In genomic region chr17:82444941-82445521, GRCh38 we compare ENCODE assay signal across 19 cellular contexts. TPM values are rescaled to one million over a fixed set of nuclear protein-coding genes. Genes with fewer than 3 reads are reported as not detected.
DNase-seq lines count a peak whose midpoint lies in the region; ATAC-seq lines count a peak whose summit lies in the region.
"Had no signal": no experiment of that assay in that cellular context is flagged by ENCODE, and none has a peak within 500 bp of the region (broad histone marks: within the 10 kb centered on the region; RNA-seq: fewer than 3 reads in every experiment).

No MANE protein-coding gene starts in this region.

- H3K27ac ChIP-seq in BLaER1 = peak overlapping the region; percentile 86
- H3K27ac ChIP-seq: foreskin keratinocyte had no signal

- H4K20me1 ChIP-seq in BLaER1 = peaks cover 54% of the 10 kb centered on the region

- H3K27ac Mint-ChIP-seq in stimulated activated naive B cell treated with anti-CD40 and anti-IgM and Interleukin-4, amounts not matched to agents 10 μg/mL and 1 μg/mL and 100 μg/mL, for 72 hours = peak overlapping the region; percentile 14

- peak overlapping the region; percentile 74 for H3K9ac ChIP-seq in BLaER1

- H3K4me1 Mint-ChIP-seq in stimulated activated naive B cell treated with anti-CD40 and anti-IgM and Interleukin-4, amounts not matched to agents 10 μg/mL and 1 μg/mL and 100 μg/mL, for 72 hours = peaks cover 40 to 65% of the 10 kb centered on the region in 2 donors

- no peaks in the 10 kb centered on the region for H3K27me3 ChIP-seq in BLaER1
- H3K27me3 ChIP-seq: foreskin keratinocyte had no signal

- peaks cover 51% of the 10 kb centered on the region for H3K36me3 ChIP-seq in BLaER1

- H3K4me2 ChIP-seq in BLaER1 = peak overlapping the region; percentile 98

- no peaks in the 10 kb centered on the region for H3K9me3 ChIP-seq in BLaER1

- no peaks in the 10 kb centered on the region for H3K27me3 Mint-ChIP-seq in stimulated activated naive B cell treated with anti-CD40 and anti-IgM and Interleukin-4, amounts not matched to agents 10 μg/mL and 1 μg/mL and 100 μg/mL, for 72 hours
- H3K27me3 Mint-ChIP-seq: IgD-negative memory B cell had no signal

- no peak for ATAC-seq in stimulated activated naive B cell treated with anti-CD40 and anti-IgM and Interleukin-4, amounts not matched to agents 10 μg/mL and 1 μg/mL and 100 μg/mL, for 72 hours (replicated peaks)
- ATAC-seq in HG03457 (IDR thresholded peaks at IDR 0.05; ENCODE audit: unreplicated experiment) = no peak
- ATAC-seq: foreskin keratinocyte, HCT116 had no signal

- H3K4me3 ChIP-seq in BLaER1 = peak overlapping the region; percentile 60

- no peaks in the 10 kb centered on the region for H3K9me3 Mint-ChIP-seq in stimulated activated naive B cell treated with anti-CD40 and anti-IgM and Interleukin-4, amounts not matched to agents 10 μg/mL and 1 μg/mL and 100 μg/mL, for 72 hours
- H3K9me3 Mint-ChIP-seq: IgD-negative memory B cell had no signal

- DNase-seq in RPMI7951 (ENCODE audit: low read depth) (peak; percentile 71), glomerular visceral epithelial cell (ENCODE audit: extremely low spot score) (peak; percentile 53), NCI-H1436 treated with DMSO at 0.1 percent for 48 hours (lab: John Stamatoyannopoulos, UW) (no peak), GM03348 (ENCODE audit: low spot score) (no peak), NCI-H2029 (lab: John Stamatoyannopoulos, UW) (no peak)
- no peak for DNase-seq in stimulated activated naive B cell treated with anti-CD40 and anti-IgM and Interleukin-4, amounts not matched to agents 10 μg/mL and 1 μg/mL and 100 μg/mL, for 72 hours
- DNase-seq: activated CD4-positive, alpha-beta T cell treated with anti-CD3 and anti-CD28 coated beads for 48 hours; activated naive CD4-positive, alpha-beta T cell treated with anti-CD3 and anti-CD28 coated beads, Interleukin-2, amount 50 U/mL, for 16 hours; AML-193; foreskin keratinocyte; NCI-H1092; NCI-H226; SHP77 treated with DMSO at 0.1 percent for 48 hours; stimulated activated CD4-positive, alpha-beta T cell treated with anti-CD3 and anti-CD28 coated beads, Interleukin-4, amount 100 ng/mL, for 24 hours; T-helper 9 cell had no signal

- peaks cover 28 to 41% of the 10 kb centered on the region in 2 donors for H3K36me3 Mint-ChIP-seq in stimulated activated naive B cell treated with anti-CD40 and anti-IgM and Interleukin-4, amounts not matched to agents 10 μg/mL and 1 μg/mL and 100 μg/mL, for 72 hours

- no peak overlapping the region for H3K4me3 Mint-ChIP-seq in stimulated activated naive B cell treated with anti-CD40 and anti-IgM and Interleukin-4, amounts not matched to agents 10 μg/mL and 1 μg/mL and 100 μg/mL, for 72 hours
- H3K4me3 Mint-ChIP-seq: IgD-negative memory B cell had no signal

- peaks cover 91% of the 10 kb centered on the region for H3K4me1 ChIP-seq in BLaER1

RNA-seq across cellular contexts. Expression of gene CYBC1, which starts 5.5 kb away (rescaled TPM):
- 25.7 and 25.8 TPM in 2 replicates for total RNA-seq in RPMI7951 (2014; rRNA removed; shearing (Covaris generic))

RNA-seq across cellular contexts. Expression of gene NARF, which starts 13.5 kb away (rescaled TPM):
- total RNA-seq in RPMI7951 (2014; rRNA removed; shearing (Covaris generic)) = 52.4 and 69.7 TPM in 2 replicates

RNA-seq across cellular contexts. Expression of gene OGFOD3, which starts 26.6 kb away (rescaled TPM):
- 29.2 and 31.0 TPM in 2 replicates for total RNA-seq in RPMI7951 (2014; rRNA removed; shearing (Covaris generic))

RNA-seq across cellular contexts. Expression of gene HEXD, which starts 26.9 kb away (rescaled TPM):
- 2.4 and 3.0 TPM in 2 replicates for total RNA-seq in RPMI7951 (2014; rRNA removed; shearing (Covaris generic))

Comparison
In these comparisons a context has a peak if more than half of its experiments do, and no peak if none do; other contexts are left out.
1. DNase-seq: peak in RPMI7951 (single experiment) and glomerular visceral epithelial cell (single experiment); none in stimulated activated naive B cell treated with anti-CD40 and anti-IgM and Interleukin-4, amounts not matched to agents 10 μg/mL and 1 μg/mL and 100 μg/mL, for 72 hours (single experiment), NCI-H1436 treated with DMSO at 0.1 percent for 48 hours (single experiment), GM03348 (single experiment) and NCI-H2029 (single experiment).